In genomic region chr2:232891621-232892071, GRCh38 we compare ENCODE assay signal across 14 cellular contexts. TPM values are rescaled to one million over a fixed set of nuclear protein-coding genes. Genes with fewer than 3 reads are reported as not detected.
DNase-seq lines count a peak whose midpoint lies in the region; ATAC-seq, FAIRE-seq and TF ChIP-seq lines count a peak whose summit lies in the region.
"Had no signal": no experiment of that assay in that cellular context is flagged by ENCODE, and none has a peak within 500 bp of the region (broad histone marks: within the 10 kb centered on the region; RNA-seq: fewer than 3 reads in every experiment).

No MANE protein-coding gene starts in this region.

- H3K9me3 Mint-ChIP-seq in MCF 10A (ENCODE audit: unreplicated experiment), result no peaks in the 10 kb centered on the region
- H3K9me3 Mint-ChIP-seq in stimulated activated memory B cell treated with anti-CD40 and anti-IgM and Interleukin-4, amounts not matched to agents 10 μg/mL and 1 μg/mL and 100 μg/mL, for 72 hours, result no peaks in the 10 kb centered on the region
- H3K9me3 Mint-ChIP-seq: activated CD4-positive, alpha-beta T cell treated with anti-CD3 and anti-CD28 coated beads, Interleukin-2, amount 10 ng/mL, durations not matched to agents 24 days and 14 days; activated naive CD4-positive, alpha-beta T cell treated with anti-CD3 and anti-CD28 coated beads for 36 hours had no signal

- no peak overlapping the region for H3K27ac Mint-ChIP-seq in MCF 10A (ENCODE audit: low read depth, unreplicated experiment)
- H3K27ac Mint-ChIP-seq in stimulated activated memory B cell treated with anti-CD40 and anti-IgM and Interleukin-4, amounts not matched to agents 10 μg/mL and 1 μg/mL and 100 μg/mL, for 72 hours, result no peak overlapping the region
- H3K27ac Mint-ChIP-seq: activated CD4-positive, alpha-beta T cell treated with anti-CD3 and anti-CD28 coated beads, Interleukin-2, amount 10 ng/mL, durations not matched to agents 24 days and 14 days; activated naive CD4-positive, alpha-beta T cell treated with anti-CD3 and anti-CD28 coated beads for 36 hours had no signal

- H3K36me3 ChIP-seq in kidney (ENCODE audit: control insufficient read depth in 1 of 2, insufficient read depth in 2 of 2, low read length in 2 of 2) (peaks cover 0 to 3% of the 10 kb centered on the region in 2 donors), uterus (no peaks in the 10 kb centered on the region)
- H3K36me3 ChIP-seq: neutrophil, SJCRH30, upper lobe of left lung had no signal

- no peak for ATAC-seq in Right ventricle myocardium inferior
- ATAC-seq in right cardiac atrium, result no peak
- ATAC-seq in stimulated activated memory B cell treated with anti-CD40 and anti-IgM and Interleukin-4, amounts not matched to agents 10 μg/mL and 1 μg/mL and 100 μg/mL, for 72 hours, result no peak

- DNase-seq in Right ventricle myocardium inferior (ENCODE audit: missing footprints) (peak; percentile 35), right cardiac atrium (no peak), MCF 10A (ENCODE audit: unreplicated experiment) (peak; percentile 73), kidney (peak; percentile 55), urothelium cell line (ENCODE audit: low spot score) (peak; percentile 36), uterus (no peak)
- DNase-seq in activated CD4-positive, CD25-positive, alpha-beta regulatory T cell treated with anti-CD3 and anti-CD28 coated beads, Interleukin-2, amount 50 U/mL, for 72 hours, result no peak
- DNase-seq: activated CD4-positive, alpha-beta T cell treated with anti-CD3 and anti-CD28 coated beads, Interleukin-2, amount 10 ng/mL, durations not matched to agents 24 days and 14 days; activated naive CD4-positive, alpha-beta T cell treated with anti-CD3 and anti-CD28 coated beads for 36 hours had no signal

- H3K4me3 ChIP-seq in right cardiac atrium (ENCODE audit: low read length) (no peak overlapping the region), kidney (ENCODE audit: low read length in 2 of 2) (no peak overlapping the region), uterus (no peak overlapping the region)
- H3K4me3 ChIP-seq: upper lobe of left lung had no signal

- H3K27ac ChIP-seq in right cardiac atrium (ENCODE audit: low read length) (no peak overlapping the region), kidney (ENCODE audit: low read depth in 2 of 2, low read length in 2 of 2) (no peak overlapping the region), uterus (no peak overlapping the region)
- H3K27ac ChIP-seq: neutrophil, SJCRH30, upper lobe of left lung had no signal

- WGBS in right cardiac atrium, result 61% methylated on average over 11 of the region's 11 CpGs

- H3K36me3 Mint-ChIP-seq in MCF 10A (ENCODE audit: insufficient read depth, unreplicated experiment), result peaks cover 5% of the 10 kb centered on the region
- no peaks in the 10 kb centered on the region for H3K36me3 Mint-ChIP-seq in stimulated activated memory B cell treated with anti-CD40 and anti-IgM and Interleukin-4, amounts not matched to agents 10 μg/mL and 1 μg/mL and 100 μg/mL, for 72 hours

- BruUV-seq in MCF 10A (replicated peaks; lab: Mats Ljungman, UMichigan), result no TSS peak

- no peak for TF ChIP-seq CTCF in MCF 10A (IDR thresholded peaks at IDR 0.05; ENCODE audit: unreplicated experiment)
- TF ChIP-seq CTCF in kidney (IDR thresholded peaks at IDR 0.05; ENCODE audit: borderline replicate concordance, extremely low read depth, insufficient read depth), result no peak
- TF ChIP-seq CTCF in uterus (IDR thresholded peaks at IDR 0.05), result no peak

- peaks cover 20% of the 10 kb centered on the region for H3K4me1 Mint-ChIP-seq in MCF 10A (ENCODE audit: insufficient read depth, unreplicated experiment)
- H3K4me1 Mint-ChIP-seq in stimulated activated memory B cell treated with anti-CD40 and anti-IgM and Interleukin-4, amounts not matched to agents 10 μg/mL and 1 μg/mL and 100 μg/mL, for 72 hours, result peaks cover 8% of the 10 kb centered on the region
- H3K4me1 Mint-ChIP-seq: activated CD4-positive, alpha-beta T cell treated with anti-CD3 and anti-CD28 coated beads, Interleukin-2, amount 10 ng/mL, durations not matched to agents 24 days and 14 days had no signal

- CTCF ChIA-PET in MCF 10A (lab: Yijun Ruan, JAX), result interaction anchor here (0.5 kb wide), 1 partner anchor 158 kb away, joined by 3 read pairs; no protein-coding TSS in a partner anchor

- no peaks in the 10 kb centered on the region for H3K27me3 ChIP-seq in right cardiac atrium (ENCODE audit: control insufficient read depth, insufficient read depth)
- no peaks in the 10 kb centered on the region for H3K27me3 ChIP-seq in uterus
- H3K27me3 ChIP-seq: SJCRH30, upper lobe of left lung had no signal

- no peak overlapping the region for H3K4me3 Mint-ChIP-seq in MCF 10A (ENCODE audit: unreplicated experiment)
- H3K4me3 Mint-ChIP-seq in stimulated activated memory B cell treated with anti-CD40 and anti-IgM and Interleukin-4, amounts not matched to agents 10 μg/mL and 1 μg/mL and 100 μg/mL, for 72 hours, result no peak overlapping the region
- H3K4me3 Mint-ChIP-seq: activated CD4-positive, alpha-beta T cell treated with anti-CD3 and anti-CD28 coated beads, Interleukin-2, amount 10 ng/mL, durations not matched to agents 24 days and 14 days; activated naive CD4-positive, alpha-beta T cell treated with anti-CD3 and anti-CD28 coated beads for 36 hours had no signal

- POLR2A ChIA-PET in MCF 10A (lab: Yijun Ruan, JAX), result no interaction called here

- FAIRE-seq in kidney (lab: Jason Lieb, UNC), result no peak
- FAIRE-seq in urothelium cell line (lab: Jason Lieb, UNC), result peak; percentile 82
- FAIRE-seq: islet of Langerhans had no signal

- H3K4me1 ChIP-seq in right cardiac atrium (ENCODE audit: control insufficient read depth, insufficient read depth, low read length), result no peaks in the 10 kb centered on the region
- H3K4me1 ChIP-seq in kidney (ENCODE audit: control insufficient read depth in 1 of 2, insufficient read depth in 1 of 2, low read depth in 1 of 2, low read length in 2 of 2), result no peaks in the 10 kb centered on the region
- H3K4me1 ChIP-seq in uterus, result no peaks in the 10 kb centered on the region

- intact Hi-C loops in Right ventricle myocardium inferior (cut with DNase I), result no loop called here
- intact Hi-C loops in right cardiac atrium (cut with DNase I), result no loop called here
- intact Hi-C loops in MCF 10A (cut with micrococcal nuclease), result no loop called here
- intact Hi-C loops in kidney (cut with DNase I), result no loop called here
- intact Hi-C loops in uterus (cut with DNase I; ENCODE audit: low total_unique reads), result no loop called here

- TF ChIP-seq POLR2A in uterus (IDR thresholded peaks at IDR 0.05), result no peak

- no peaks in the 10 kb centered on the region for H3K27me3 Mint-ChIP-seq in MCF 10A (ENCODE audit: insufficient read depth, unreplicated experiment)
- peaks cover 39% of the 10 kb centered on the region for H3K27me3 Mint-ChIP-seq in stimulated activated memory B cell treated with anti-CD40 and anti-IgM and Interleukin-4, amounts not matched to agents 10 μg/mL and 1 μg/mL and 100 μg/mL, for 72 hours

- no peak overlapping the region for H3K9ac ChIP-seq in kidney (ENCODE audit: low read length in 2 of 2)

- H3K9me3 ChIP-seq in right cardiac atrium (ENCODE audit: control insufficient read depth, low read length) (no peaks in the 10 kb centered on the region), kidney (ENCODE audit: control insufficient read depth in 1 of 2, low read length in 2 of 2) (no peaks in the 10 kb centered on the region), uterus (no peaks in the 10 kb centered on the region)
- H3K9me3 ChIP-seq: neutrophil, SJCRH30, upper lobe of left lung had no signal

RNA-seq across cellular contexts. Expression of gene SNORC, which starts 21.6 kb away (rescaled TPM):
- total RNA-seq in Right ventricle myocardium inferior, result 0.46 TPM
- 1 to 10 TPM in 3 of 4 donors, under 1 TPM in 1; 0.86 to 1.9 (median 1.3) TPM for total RNA-seq in right cardiac atrium
- polyA plus RNA-seq in right cardiac atrium, result 0.59 TPM
- total RNA-seq in MCF 10A (2022), result 7.8 and 8.2 TPM in 2 replicates
- 2.7 TPM for total RNA-seq in kidney
- polyA plus RNA-seq in kidney (ENCODE audit: insufficient read depth, low read depth, low replicate concordance), result 3.3 TPM
- total RNA-seq in uterus, result 1 to 10 TPM in 1 of 4 donors, under 1 TPM in 1, not detected in 2; 0.35 to 2.0 TPM

Comparison
In these comparisons a context has a peak if more than half of its experiments do, and no peak if none do; other contexts are left out.
1. DNase-seq: peak in Right ventricle myocardium inferior (single experiment), MCF 10A (single experiment), kidney (single experiment) and urothelium cell line (single experiment); none in right cardiac atrium (0 of 3), activated CD4-positive, CD25-positive, alpha-beta regulatory T cell treated with anti-CD3 and anti-CD28 coated beads, Interleukin-2, amount 50 U/mL, for 72 hours (single experiment) and uterus (0 of 2).